22 cellular contexts compared by ENCODE assay signal in the genomic region with DNA sequence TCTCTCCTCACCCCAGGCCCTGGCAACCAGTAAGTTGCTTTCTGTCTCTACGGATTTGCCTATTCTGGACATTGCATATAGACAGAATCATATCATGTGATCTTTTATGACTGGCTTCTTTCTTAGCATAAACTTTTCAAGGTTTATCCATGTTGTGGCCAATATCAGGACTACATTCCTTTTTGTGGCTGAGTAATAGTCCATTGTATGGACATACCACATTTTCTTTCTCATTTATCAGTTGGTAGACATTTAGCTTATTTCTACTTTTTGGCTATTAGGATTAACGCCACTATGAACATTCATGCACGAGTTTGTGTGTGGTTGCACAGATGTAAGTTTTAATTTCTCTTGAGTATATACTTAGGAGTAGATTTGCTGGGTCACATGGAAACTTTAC.
"Had no signal": no experiment of that assay in that cellular context is flagged by ENCODE, and none has a peak within 500 bp of the region (broad histone marks: within the 10 kb centered on the region; RNA-seq: fewer than 3 reads in every experiment).

No MANE protein-coding gene starts in this region.

- H3K27me3 ChIP-seq: esophagus muscularis mucosa, gastroesophageal sphincter, left lung, sigmoid colon, stomach, transverse colon had no signal

- DNase-seq: effector memory CD8-positive, alpha-beta T cell; glutamatergic neuron; left lung; lower lobe of right lung; mesendoderm; naive B cell; nephron progenitor cell; psoas muscle; sigmoid colon; stimulated activated CD4-positive, alpha-beta T cell treated with anti-CD3 and anti-CD28 coated beads, Interleukin-2, amount 100 ng/mL, for 24 hours; stimulated activated CD4-positive, alpha-beta T cell treated with anti-CD3 and anti-CD28 coated beads, Interleukin-4, amount 100 ng/mL, for 4 hours; stimulated activated naive CD4-positive, alpha-beta T cell; stomach; substantia nigra; transverse colon had no signal

- H3K9me3 Mint-ChIP-seq: dendritic cell treated with granulocyte-macrophage colony-stimulating factor and Interleukin-4, amounts not matched to agents 40 ng/mL and 50 ng/mL, for 4 days had no signal

- H3K27ac Mint-ChIP-seq: dendritic cell treated with granulocyte-macrophage colony-stimulating factor and Interleukin-4, amounts not matched to agents 40 ng/mL and 50 ng/mL, for 4 days; effector memory CD8-positive, alpha-beta T cell had no signal

- FAIRE-seq: colon, keratinocyte had no signal

- ATAC-seq: effector memory CD8-positive, alpha-beta T cell; gastroesophageal sphincter; left lung; lower lobe of right lung had no signal

- H3K4me3 ChIP-seq: esophagus muscularis mucosa, gastroesophageal sphincter, left lung, lower lobe of right lung, psoas muscle, sigmoid colon, skin epidermis, stomach, thoracic aorta, transverse colon had no signal

- H3K27ac ChIP-seq: esophagus muscularis mucosa, gastroesophageal sphincter, left lung, lower lobe of right lung, psoas muscle, sigmoid colon, stomach, thoracic aorta, transverse colon had no signal

- H3K9me3 ChIP-seq: gastroesophageal sphincter, left lung, lower lobe of right lung, psoas muscle, sigmoid colon, stomach, thoracic aorta, transverse colon had no signal

- H3K4me1 ChIP-seq: transverse colon had no signal

- H3K27me3 Mint-ChIP-seq: dendritic cell treated with granulocyte-macrophage colony-stimulating factor and Interleukin-4, amounts not matched to agents 40 ng/mL and 50 ng/mL, for 4 days; effector memory CD8-positive, alpha-beta T cell; naive B cell had no signal

- H3K4me3 Mint-ChIP-seq: dendritic cell treated with granulocyte-macrophage colony-stimulating factor and Interleukin-4, amounts not matched to agents 40 ng/mL and 50 ng/mL, for 4 days; effector memory CD8-positive, alpha-beta T cell; naive B cell; nephron progenitor cell had no signal
